Comparison of ENCODE assay signal across 8 cellular contexts in the genomic region with DNA sequence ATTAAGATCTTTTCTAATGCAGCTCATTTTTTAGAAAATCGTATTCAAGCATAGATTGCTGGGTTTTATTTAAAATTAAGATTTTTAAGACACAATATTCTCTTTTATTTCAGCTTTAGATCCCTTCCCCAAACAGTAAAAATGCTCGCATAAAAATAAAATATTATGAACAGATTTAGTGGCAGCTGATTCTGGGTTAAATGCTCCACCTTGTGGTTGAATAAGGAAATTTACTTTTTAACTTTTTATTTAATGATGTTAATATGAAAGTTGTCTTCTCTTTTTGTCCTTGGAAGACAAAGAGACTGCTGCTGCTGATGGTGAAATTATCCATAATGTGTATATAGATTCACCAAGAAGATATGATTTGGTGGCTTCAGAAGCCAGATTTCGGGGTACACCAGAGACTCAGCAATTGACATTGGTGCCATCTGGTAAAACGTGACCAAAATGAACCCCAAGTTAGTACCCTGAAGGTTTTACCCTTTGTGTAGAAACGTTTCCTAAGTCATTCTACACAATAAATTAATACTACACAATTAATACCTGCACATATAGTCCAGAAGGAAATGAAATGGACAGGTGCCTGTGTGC.
DNase-seq lines count a peak whose midpoint lies in the region; ATAC-seq and TF ChIP-seq lines count a peak whose summit lies in the region.

No MANE protein-coding gene starts in this region.

- no peaks in the 10 kb centered on the region for H3K27me3 ChIP-seq in left ventricle myocardium inferior (ENCODE audit: low read depth)
- H3K27me3 ChIP-seq in right cardiac atrium (ENCODE audit: control insufficient read depth, insufficient read depth): no peaks in the 10 kb centered on the region
- H3K27me3 ChIP-seq in upper lobe of right lung: no peaks in the 10 kb centered on the region

- intact Hi-C loops in left ventricle myocardium inferior (cut with micrococcal nuclease) (loop anchor here (10.0 kb wide), 1 partner anchor 832 kb away; no protein-coding TSS in a partner anchor), right cardiac atrium (cut with DNase I) (loop anchor here (5.0 to 10.0 kb wide), 3 partner anchors 832 to 842 kb away; no protein-coding TSS in a partner anchor), upper lobe of right lung (cut with DNase I) (no loop called here), sciatic nerve (cut with DNase I) (loop anchor here (10.0 kb wide), 1 partner anchor 922 kb away; no protein-coding TSS in a partner anchor)

- WGBS in right cardiac atrium: 23% methylated on average over 5 of the region's 5 CpGs

- H3K4me3 ChIP-seq in left ventricle myocardium inferior: no peak overlapping the region
- no peak overlapping the region for H3K4me3 ChIP-seq in right cardiac atrium (ENCODE audit: low read length)
- no peak overlapping the region for H3K4me3 ChIP-seq in fibroblast of villous mesenchyme (ENCODE audit: low read depth, low read length)
- no peak overlapping the region for H3K4me3 ChIP-seq in upper lobe of right lung

- H3K4me1 ChIP-seq in left ventricle myocardium inferior (peaks cover 5% of the 10 kb centered on the region), right cardiac atrium (ENCODE audit: control insufficient read depth, insufficient read depth, low read length) (no peaks in the 10 kb centered on the region), upper lobe of right lung (no peaks in the 10 kb centered on the region)

- TF ChIP-seq CTCF in left ventricle myocardium inferior (IDR thresholded peaks at IDR 0.05; ENCODE audit: borderline replicate concordance): peak; percentile 74
- TF ChIP-seq CTCF in fibroblast of villous mesenchyme (IDR thresholded peaks at IDR 0.05; ENCODE audit: insufficient read depth, low read depth, low read length): peak; percentile 52
- peak; percentile 69 for TF ChIP-seq CTCF in upper lobe of right lung (IDR thresholded peaks at IDR 0.05)
- TF ChIP-seq CTCF in omental fat pad (IDR thresholded peaks at IDR 0.05): peak in 1 of 3 donors; percentile 39

- H3K36me3 ChIP-seq in left ventricle myocardium inferior (no peaks in the 10 kb centered on the region), upper lobe of right lung (no peaks in the 10 kb centered on the region)

- ATAC-seq in right cardiac atrium (no peak), upper lobe of right lung (no peak), omental fat pad (ENCODE audit: low FRiP score) (no peak), sciatic nerve (no peak)

- H3K27ac ChIP-seq in left ventricle myocardium inferior (replicated peaks) (no peak overlapping the region), right cardiac atrium (ENCODE audit: low read length) (no peak overlapping the region), upper lobe of right lung (no peak overlapping the region)

- DNase-seq in left ventricle myocardium inferior (no peak), right cardiac atrium (no peak), RKO (ENCODE audit: low spot score) (peak; percentile 38), fibroblast of villous mesenchyme (ENCODE audit: low read depth) (peak; percentile 34), upper lobe of right lung (no peak), omental fat pad (ENCODE audit: low spot score) (no peak), sciatic nerve (ENCODE audit: low spot score) (no peak)
- DNase-seq in activated CD4-positive, alpha-beta T cell treated with anti-CD3 and anti-CD28 coated beads for 48 hours: no peak

- H3K9me3 ChIP-seq in left ventricle myocardium inferior (replicated peaks): no peaks in the 10 kb centered on the region
- no peaks in the 10 kb centered on the region for H3K9me3 ChIP-seq in right cardiac atrium (ENCODE audit: control insufficient read depth, low read length)
- no peaks in the 10 kb centered on the region for H3K9me3 ChIP-seq in upper lobe of right lung

Comparison
In these comparisons a context has a peak if more than half of its experiments do, and no peak if none do; other contexts are left out.
1. DNase-seq: peak in RKO (single experiment) and fibroblast of villous mesenchyme (single experiment); none in left ventricle myocardium inferior (single experiment), right cardiac atrium (0 of 3), upper lobe of right lung (single experiment), activated CD4-positive, alpha-beta T cell treated with anti-CD3 and anti-CD28 coated beads for 48 hours (single experiment), omental fat pad (single experiment) and sciatic nerve (single experiment).